Comparison of ENCODE assay signal across 33 cellular contexts in the genomic region with DNA sequence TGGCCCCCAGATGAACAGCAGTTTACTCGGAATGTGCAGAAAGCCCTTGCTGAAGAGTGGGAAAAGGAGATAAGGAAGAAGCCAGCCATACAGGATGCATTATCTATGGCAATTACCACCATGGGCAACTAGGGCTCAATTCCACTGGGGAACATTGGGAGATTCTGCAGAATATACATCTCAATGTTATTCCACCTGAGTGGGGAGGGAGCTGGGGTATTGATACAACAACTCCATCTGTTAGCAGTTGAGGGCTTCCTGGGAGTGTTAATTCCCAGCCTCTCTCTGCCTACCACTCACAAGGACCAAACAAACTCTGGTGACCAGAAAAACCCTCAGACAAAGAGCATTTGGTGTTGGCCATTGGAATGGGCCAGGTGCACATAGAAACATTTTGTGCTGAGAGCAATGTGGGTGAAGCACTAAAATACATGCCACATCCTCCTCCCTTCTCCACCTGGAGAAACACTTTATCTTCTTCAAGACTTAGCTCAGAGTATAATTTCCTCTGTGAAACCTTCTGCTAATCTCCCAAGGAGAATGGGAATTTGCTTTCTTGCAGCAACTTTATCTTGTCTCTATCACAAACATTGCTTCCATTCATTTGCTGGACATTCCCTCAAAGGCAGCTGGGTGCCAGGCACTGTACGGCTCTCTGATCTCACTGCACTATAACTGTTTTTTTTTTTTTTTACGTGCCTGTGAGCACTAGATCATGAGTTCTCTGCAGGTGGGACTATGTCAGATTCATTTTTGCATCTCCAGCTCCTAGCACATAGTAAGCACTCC.
"Had no signal": no experiment of that assay in that cellular context is flagged by ENCODE, and none has a peak within 500 bp of the region (broad histone marks: within the 10 kb centered on the region; RNA-seq: fewer than 3 reads in every experiment).

No MANE protein-coding gene starts in this region.

- H3K9me3 ChIP-seq: MG63 had no signal

- DNase-seq: activated CD4-positive, alpha-beta memory T cell treated with anti-CD3 and anti-CD28 coated beads, Interleukin-2, amount 10 ng/mL, durations not matched to agents 7 days and 5 days; activated CD4-positive, alpha-beta T cell treated with anti-CD3 and anti-CD28 coated beads for 1 hour; activated CD4-positive, alpha-beta T cell treated with anti-CD3 and anti-CD28 coated beads for 48 hours; activated CD4-positive, CD25-positive, alpha-beta regulatory T cell; activated CD8-positive, alpha-beta memory T cell treated with anti-CD3 and anti-CD28 coated beads for 24 hours; activated CD8-positive, alpha-beta memory T cell treated with anti-CD3 and anti-CD28 coated beads, Interleukin-2, amount 10 ng/mL, durations not matched to agents 7 days and 5 days; activated CD8-positive, alpha-beta memory T cell treated with anti-CD3 and anti-CD28 coated beads, Interleukin-2, amount 50 U/mL, for 48 hours; activated effector memory CD4-positive, alpha-beta T cell treated with Interleukin-2 at 50 U/mL for 16 hours; activated naive CD4-positive, alpha-beta T cell treated with anti-CD3 and anti-CD28 coated beads, Interleukin-2, amount 10 ng/mL, durations not matched to agents 7 days and 5 days; activated naive CD8-positive, alpha-beta T cell treated with anti-CD3 and anti-CD28 coated beads, Interleukin-2, amount 50 U/mL, for 24 hours; activated T-cell treated with anti-CD3 and anti-CD28 coated beads, Interleukin-2, amount 50 U/mL, for 48 hours; amniotic stem cell; aorta; Kasumi-1; MG63; NCI-H1048; NCI-H1105 treated with DMSO at 0.1 percent for 48 hours; NCI-H1436; NCI-H1694; NCI-H1930; NCI-H2081 treated with DMSO at 0.1 percent for 48 hours; NCI-H345; NCI-H524 treated with DMSO at 0.1 percent for 48 hours; PC-3; SIG-M5; T-cell; T-helper 17 cell; WERI-Rb-1 had no signal

- H3K27ac ChIP-seq: cardiac muscle cell, RWPE1, WERI-Rb-1 had no signal

- H3K36me3 ChIP-seq: cardiac muscle cell, MG63, WERI-Rb-1 had no signal

- H3K4me3 ChIP-seq: cardiac muscle cell, MG63 had no signal

- ATAC-seq: activated CD8-positive, alpha-beta memory T cell treated with anti-CD3 and anti-CD28 coated beads, Interleukin-2, amount 10 ng/mL, durations not matched to agents 7 days and 5 days; activated naive CD8-positive, alpha-beta T cell treated with anti-CD3 and anti-CD28 coated beads, Interleukin-2, amount 50 U/mL, for 24 hours; PC-3; Right ventricle myocardium inferior; SK-N-SH treated with all-trans-retinoic acid at 6 μM for 48 hours; T-cell; T-helper 17 cell had no signal

- H3K27me3 ChIP-seq: cardiac muscle cell, MG63 had no signal

- FAIRE-seq: RCC 7860 had no signal
